26 cellular contexts compared by ENCODE assay signal in the genomic region with DNA sequence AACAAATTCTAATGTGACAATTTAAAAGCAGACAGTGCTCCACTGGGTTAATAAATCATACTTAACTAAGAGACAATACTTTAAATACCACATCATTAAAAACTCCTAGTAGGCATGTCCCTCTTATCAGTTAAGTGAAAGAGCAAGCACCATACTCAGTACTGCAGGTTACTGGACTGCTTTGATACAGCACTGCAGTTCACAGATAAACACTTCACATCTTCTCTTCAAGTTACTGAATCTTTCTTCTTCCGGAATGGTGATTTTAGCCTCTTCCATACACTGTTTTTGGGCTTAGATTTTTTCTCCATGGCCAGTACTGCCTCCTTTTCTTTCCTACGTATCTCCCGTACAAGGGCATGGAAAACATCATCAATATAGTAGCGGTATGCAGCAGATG. TPM values are rescaled to one million over a fixed set of nuclear protein-coding genes. Genes with fewer than 3 reads are reported as not detected.
"Had no signal": no experiment of that assay in that cellular context is flagged by ENCODE, and none has a peak within 500 bp of the region (broad histone marks: within the 10 kb centered on the region; RNA-seq: fewer than 3 reads in every experiment).

No MANE protein-coding gene starts in this region.

- H3K27me3 ChIP-seq: ascending aorta, body of pancreas, Peyer's patch, SJCRH30 had no signal

- H3K4me3 ChIP-seq: ascending aorta, body of pancreas, Peyer's patch, SJCRH30 had no signal

- H3K27ac ChIP-seq: ascending aorta, body of pancreas, KMS-11, Peyer's patch, RWPE1, SJCRH30, WERI-Rb-1 had no signal

- H3K4me1 ChIP-seq: body of pancreas, Peyer's patch, SJCRH30 had no signal

- DNase-seq: activated CD4-positive, alpha-beta T cell treated with anti-CD3 and anti-CD28 coated beads for 4 hours; activated CD4-positive, alpha-beta T cell treated with anti-CD3 and anti-CD28 coated beads, Interleukin-2, amount 50 U/mL, for 4 hours; activated CD8-positive, alpha-beta memory T cell treated with anti-CD3 and anti-CD28 coated beads, Interleukin-2, amount 10 ng/mL, durations not matched to agents 7 days and 5 days; activated gamma-delta T cell; activated naive CD4-positive, alpha-beta T cell treated with anti-CD3 and anti-CD28 coated beads for 36 hours; activated T-cell treated with anti-CD3 and anti-CD28 coated beads, Interleukin-2, amount 50 U/mL, for 4 hours; amniotic stem cell; body of pancreas; MV-4-11; NCI-H1092 treated with DMSO at 0.1 percent for 48 hours; NCI-H1417 treated with DMSO at 0.1 percent for 48 hours; NCI-H1694; NCI-H2029 treated with DMSO at 0.1 percent for 48 hours; NCI-H446; NCI-H524; Peyer's patch; Right ventricle myocardium superior; SJCRH30; SW 1271; WERI-Rb-1 had no signal

- H3K9me3 ChIP-seq: ascending aorta, body of pancreas, Peyer's patch, SJCRH30 had no signal

- H3K9ac ChIP-seq: KMS-11 had no signal

RNA-seq across cellular contexts. Expression of gene RXFP4, which starts 41.3 kb away (rescaled TPM):
- total RNA-seq: activated CD8-positive, alpha-beta memory T cell treated with anti-CD3 and anti-CD28 coated beads, Interleukin-2, amount 10 ng/mL, durations not matched to agents 7 days and 5 days; activated T-cell treated with anti-CD3 and anti-CD28 coated beads, Interleukin-2, amount 50 U/mL, for 4 hours; activated T-helper 17 cell treated with anti-CD3 and anti-CD28 coated beads, Interleukin-2, amount 50 U/mL, for 72 hours; ascending aorta; MCF 10A; Right ventricle myocardium superior; T-helper 1 cell treated with Interleukin-12 subunit alpha and Interleukin-12 subunit beta and Interleukin-4 antibody, amounts not matched to agents 30 ng/mL and 1 ng/mL, for 36 hours had no signal
